ENCODE assay signal across 27 cellular contexts in genomic region chr17:17153709-17154108, GRCh38. TPM values are rescaled to one million over a fixed set of nuclear protein-coding genes. Genes with fewer than 3 reads are reported as not detected.
DNase-seq lines count a peak whose midpoint lies in the region; ATAC-seq and TF ChIP-seq lines count a peak whose summit lies in the region.
"Had no signal": no experiment of that assay in that cellular context is flagged by ENCODE, and none has a peak within 500 bp of the region (broad histone marks: within the 10 kb centered on the region; RNA-seq: fewer than 3 reads in every experiment).

No MANE protein-coding gene starts in this region.

- H4K91ac ChIP-seq in mesenchymal stem cell (ENCODE audit: low read length) = no peak overlapping the region

- H3K27me3 ChIP-seq in CD8-positive, alpha-beta T cell (ENCODE audit: insufficient read depth, low read length) = no peaks in the 10 kb centered on the region
- H3K27me3 ChIP-seq in naive thymus-derived CD4-positive, alpha-beta T cell (ENCODE audit: control insufficient read depth in 2 of 2, insufficient read depth in 2 of 2, low read length in 2 of 2) = no peaks in the 10 kb centered on the region
- no peaks in the 10 kb centered on the region for H3K27me3 ChIP-seq in mesenchymal stem cell (ENCODE audit: control insufficient read depth in 1 of 2, insufficient read depth in 1 of 2, low read length in 2 of 2)
- H3K27me3 ChIP-seq: foreskin keratinocyte, ovary, Peyer's patch, SJSA1 had no signal

- no peak overlapping the region for H3K18ac ChIP-seq in mesenchymal stem cell (ENCODE audit: low read depth in 1 of 2, low read length in 2 of 2)

- no peak overlapping the region for H3K4ac ChIP-seq in mesenchymal stem cell (ENCODE audit: low read depth in 1 of 2, low read length in 2 of 2)

- peaks cover 59% of the 10 kb centered on the region for H3K4me1 Mint-ChIP-seq in activated CD4-positive, alpha-beta T cell treated with anti-CD3 and anti-CD28 coated beads for 36 hours
- peaks cover 23% of the 10 kb centered on the region for H3K4me1 Mint-ChIP-seq in CD8-positive, alpha-beta T cell (ENCODE audit: low read depth)
- H3K4me1 Mint-ChIP-seq in activated T-helper 1 cell treated with anti-CD3 and anti-CD28 coated beads, Interleukin-12 subunit alpha, Interleukin-12 subunit beta, Interleukin-2, Interleukin-4 antibody, amounts not matched to agents 30 ng/mL and 10 ng/mL and 1 ng/mL, durations not matched to agents 14 hours and 24 hours and 36 hours (ENCODE audit: low read depth) = peaks cover 56% of the 10 kb centered on the region
- H3K4me1 Mint-ChIP-seq in naive thymus-derived CD4-positive, alpha-beta T cell = peaks cover 32 to 49% (median 42%) of the 10 kb centered on the region in 7 donors
- H3K4me1 Mint-ChIP-seq: GM23338 had no signal

- H3K9ac ChIP-seq in mesenchymal stem cell (ENCODE audit: low read length) = no peak overlapping the region

- CTCF ChIA-PET in activated CD4-positive, alpha-beta T cell treated with anti-CD3 and anti-CD28 coated beads for 36 hours (lab: Charles Lee) = interaction anchor here (0.6 to 1.3 kb wide), 2 partner anchors 12 to 202 kb away, joined by 3 read pairs; no protein-coding TSS in a partner anchor
- CTCF ChIA-PET in CD8-positive, alpha-beta T cell (lab: Charles Lee) = interaction anchor here (0.6 to 0.7 kb wide), 2 partner anchors 13 to 32 kb away, joined by 3 to 4 read pairs; no protein-coding TSS in a partner anchor
- CTCF ChIA-PET in naive thymus-derived CD4-positive, alpha-beta T cell (lab: Charles Lee) = no interaction called here

- H2BK15ac ChIP-seq in mesenchymal stem cell (ENCODE audit: low read depth, poor library complexity, severe bottlenecking) = no peak overlapping the region

- no peak overlapping the region for H2BK5ac ChIP-seq in mesenchymal stem cell (ENCODE audit: low read depth, low read length, poor library complexity, severe bottlenecking)

- H2AFZ ChIP-seq in mesenchymal stem cell (ENCODE audit: low read depth, low read length) = no peak overlapping the region
- H2AFZ ChIP-seq: GM23338 had no signal

- no peak overlapping the region for H3K27ac ChIP-seq in CD8-positive, alpha-beta T cell (ENCODE audit: low read depth, low read length)
- peak overlapping the region; percentile 52 for H3K27ac ChIP-seq in naive thymus-derived CD4-positive, alpha-beta T cell (ENCODE audit: low read depth, low read length)
- no peak overlapping the region for H3K27ac ChIP-seq in mesenchymal stem cell (ENCODE audit: low read length, poor library complexity, severe bottlenecking)
- H3K27ac ChIP-seq: foreskin keratinocyte, ovary, Peyer's patch, SJSA1 had no signal

- peaks cover 37% of the 10 kb centered on the region for H3K36me3 ChIP-seq in CD8-positive, alpha-beta T cell (ENCODE audit: insufficient read depth, low read length)
- peaks cover 4 to 70% (median 18%) of the 10 kb centered on the region in 3 experiments for H3K36me3 ChIP-seq in naive thymus-derived CD4-positive, alpha-beta T cell (ENCODE audit: control insufficient read depth in 2 of 3, insufficient read depth in 3 of 3, low read length in 3 of 3)
- peaks cover 56 to 68% of the 10 kb centered on the region in 2 experiments for H3K36me3 ChIP-seq in mesenchymal stem cell (ENCODE audit: control insufficient read depth in 1 of 2, insufficient read depth in 2 of 2, low read depth in 1 of 2, low read length in 2 of 2)
- H3K36me3 ChIP-seq: ovary had no signal

- H3K27me3 Mint-ChIP-seq in activated CD4-positive, alpha-beta T cell treated with anti-CD3 and anti-CD28 coated beads for 36 hours = no peaks in the 10 kb centered on the region
- H3K27me3 Mint-ChIP-seq in CD8-positive, alpha-beta T cell (ENCODE audit: low read depth) = no peaks in the 10 kb centered on the region
- H3K27me3 Mint-ChIP-seq in activated T-helper 1 cell treated with anti-CD3 and anti-CD28 coated beads, Interleukin-12 subunit alpha, Interleukin-12 subunit beta, Interleukin-2, Interleukin-4 antibody, amounts not matched to agents 30 ng/mL and 10 ng/mL and 1 ng/mL, durations not matched to agents 14 hours and 24 hours and 36 hours (ENCODE audit: insufficient read depth) = no peaks in the 10 kb centered on the region
- H3K27me3 Mint-ChIP-seq in naive thymus-derived CD4-positive, alpha-beta T cell = no peaks in the 10 kb centered on the region
- H3K27me3 Mint-ChIP-seq: activated CD8-positive, alpha-beta T cell treated with anti-CD3 and anti-CD28 coated beads for 36 hours; memory B cell had no signal

- H3K4me3 Mint-ChIP-seq in activated CD4-positive, alpha-beta T cell treated with anti-CD3 and anti-CD28 coated beads for 36 hours = no peak overlapping the region
- no peak overlapping the region for H3K4me3 Mint-ChIP-seq in CD8-positive, alpha-beta T cell
- H3K4me3 Mint-ChIP-seq in activated T-helper 1 cell treated with anti-CD3 and anti-CD28 coated beads, Interleukin-12 subunit alpha, Interleukin-12 subunit beta, Interleukin-2, Interleukin-4 antibody, amounts not matched to agents 30 ng/mL and 10 ng/mL and 1 ng/mL, durations not matched to agents 14 hours and 24 hours and 36 hours = peak overlapping the region; percentile 37
- H3K4me3 Mint-ChIP-seq in naive thymus-derived CD4-positive, alpha-beta T cell = peak overlapping the region in 6 of 10 donors; percentile 28 to 66 (median 58)
- H3K4me3 Mint-ChIP-seq: activated CD8-positive, alpha-beta T cell treated with anti-CD3 and anti-CD28 coated beads for 36 hours; activated T-cell treated with anti-CD3 and anti-CD28 coated beads, Interleukin-2, amount 50 U/mL, for 4 hours; GM23338; memory B cell had no signal

- peaks cover 15% of the 10 kb centered on the region for H3K79me1 ChIP-seq in mesenchymal stem cell (replicated peaks; ENCODE audit: low read length, poor library complexity, severe bottlenecking)

- WGBS in mesenchymal stem cell = 93% methylated on average over 7 of the region's 7 CpGs

- H2AK5ac ChIP-seq in mesenchymal stem cell (ENCODE audit: low read length, severe bottlenecking) = no peak overlapping the region

- POLR2A ChIA-PET in activated CD4-positive, alpha-beta T cell treated with anti-CD3 and anti-CD28 coated beads for 36 hours (lab: Charles Lee) = no interaction called here
- POLR2A ChIA-PET in CD8-positive, alpha-beta T cell (lab: Charles Lee) = no interaction called here
- POLR2A ChIA-PET in naive thymus-derived CD4-positive, alpha-beta T cell (lab: Charles Lee) = interaction anchor here (1.0 to 1.4 kb wide), 3 partner anchors 9 to 29 kb away, joined by 3 to 5 read pairs (median 4); no protein-coding TSS in a partner anchor

- no peak overlapping the region for H2BK12ac ChIP-seq in mesenchymal stem cell (ENCODE audit: low read length in 2 of 2)

- H3K23ac ChIP-seq in mesenchymal stem cell (ENCODE audit: low read length in 2 of 2) = no peak overlapping the region

- no peak for TF ChIP-seq CTCF in CD8-positive, alpha-beta T cell (IDR thresholded peaks at IDR 0.05)

- no peak overlapping the region for H3K14ac ChIP-seq in mesenchymal stem cell (ENCODE audit: low read length in 2 of 2)

- H2BK120ac ChIP-seq in mesenchymal stem cell (ENCODE audit: low read depth, low read length) = no peak overlapping the region

- H3K36me3 Mint-ChIP-seq in activated CD4-positive, alpha-beta T cell treated with anti-CD3 and anti-CD28 coated beads for 36 hours (ENCODE audit: low read depth) = peaks cover 46% of the 10 kb centered on the region
- peaks cover 86% of the 10 kb centered on the region for H3K36me3 Mint-ChIP-seq in CD8-positive, alpha-beta T cell
- H3K36me3 Mint-ChIP-seq in activated T-helper 1 cell treated with anti-CD3 and anti-CD28 coated beads, Interleukin-12 subunit alpha, Interleukin-12 subunit beta, Interleukin-2, Interleukin-4 antibody, amounts not matched to agents 30 ng/mL and 10 ng/mL and 1 ng/mL, durations not matched to agents 14 hours and 24 hours and 36 hours (ENCODE audit: low read depth) = peaks cover 43% of the 10 kb centered on the region
- H3K36me3 Mint-ChIP-seq in naive thymus-derived CD4-positive, alpha-beta T cell = peaks cover 11 to 48% (median 23%) of the 10 kb centered on the region in 5 donors

- intact Hi-C loops in activated CD4-positive, alpha-beta T cell treated with anti-CD3 and anti-CD28 coated beads for 36 hours (cut with DNase I, micrococcal nuclease) = loop anchor here in 1 of 2 experiments (5.0 kb wide), 1 partner anchor 54 kb away; the partner anchor contains the start of gene PLD6
- intact Hi-C loops in CD8-positive, alpha-beta T cell (cut with DNase I, micrococcal nuclease) = loop anchor here in 1 of 2 experiments (2.0 kb wide), 1 partner anchor 83 kb away; the partner anchor contains the start of gene FLCN
- intact Hi-C loops in activated T-helper 1 cell treated with anti-CD3 and anti-CD28 coated beads, Interleukin-12 subunit alpha, Interleukin-12 subunit beta, Interleukin-2, Interleukin-4 antibody, amounts not matched to agents 30 ng/mL and 10 ng/mL and 1 ng/mL, durations not matched to agents 14 hours and 24 hours and 36 hours (cut with micrococcal nuclease) = no loop called here
- intact Hi-C loops in naive thymus-derived CD4-positive, alpha-beta T cell (cut with micrococcal nuclease) = loop anchor here in 1 of 2 donors (10.0 kb wide), 1 partner anchor 51 kb away; the partner anchor contains the start of gene PLD6

- no peaks in the 10 kb centered on the region for H3K9me3 ChIP-seq in CD8-positive, alpha-beta T cell (ENCODE audit: low read length)
- no peaks in the 10 kb centered on the region for H3K9me3 ChIP-seq in naive thymus-derived CD4-positive, alpha-beta T cell (ENCODE audit: control insufficient read depth in 2 of 3, low read length in 3 of 3)
- no peaks in the 10 kb centered on the region for H3K9me3 ChIP-seq in mesenchymal stem cell (ENCODE audit: control insufficient read depth, low read length)
- H3K9me3 ChIP-seq: ovary, Peyer's patch, SJSA1 had no signal

- H3K4me3 ChIP-seq in CD8-positive, alpha-beta T cell (ENCODE audit: low read depth, low read length) = no peak overlapping the region
- H3K4me3 ChIP-seq in naive thymus-derived CD4-positive, alpha-beta T cell (ENCODE audit: low read length) = no peak overlapping the region
- H3K4me3 ChIP-seq in mesenchymal stem cell (ENCODE audit: insufficient read depth in 1 of 2, low read depth in 1 of 2, low read length in 2 of 2) = no peak overlapping the region
- H3K4me3 ChIP-seq: GM23338, ovary, Peyer's patch, SJSA1 had no signal

- H3K27ac Mint-ChIP-seq in activated CD4-positive, alpha-beta T cell treated with anti-CD3 and anti-CD28 coated beads for 36 hours = peak overlapping the region; percentile 56
- peak overlapping the region; percentile 79 for H3K27ac Mint-ChIP-seq in CD8-positive, alpha-beta T cell
- peak overlapping the region; percentile 5 for H3K27ac Mint-ChIP-seq in activated T-helper 1 cell treated with anti-CD3 and anti-CD28 coated beads, Interleukin-12 subunit alpha, Interleukin-12 subunit beta, Interleukin-2, Interleukin-4 antibody, amounts not matched to agents 30 ng/mL and 10 ng/mL and 1 ng/mL, durations not matched to agents 14 hours and 24 hours and 36 hours
- H3K27ac Mint-ChIP-seq in naive thymus-derived CD4-positive, alpha-beta T cell = peak overlapping the region; percentile 52 to 95 (median 71)
- H3K27ac Mint-ChIP-seq: GM23338, memory B cell had no signal

- no peak overlapping the region for H4K8ac ChIP-seq in mesenchymal stem cell (ENCODE audit: low read length)

- ATAC-seq in activated CD4-positive, alpha-beta T cell treated with anti-CD3 and anti-CD28 coated beads for 36 hours = no peak
- ATAC-seq in CD8-positive, alpha-beta T cell = no peak
- no peak for ATAC-seq in naive thymus-derived CD4-positive, alpha-beta T cell
- ATAC-seq in HG03439 (IDR thresholded peaks at IDR 0.05; ENCODE audit: unreplicated experiment) (no peak), HG03280 (IDR thresholded peaks at IDR 0.05; ENCODE audit: unreplicated experiment) (no peak)
- ATAC-seq: activated CD8-positive, alpha-beta T cell treated with anti-CD3 and anti-CD28 coated beads for 36 hours; activated T-cell treated with anti-CD3 and anti-CD28 coated beads, Interleukin-2, amount 50 U/mL, for 4 hours; foreskin keratinocyte; GM23338; left cardiac atrium had no signal

- H3K4me1 ChIP-seq in CD8-positive, alpha-beta T cell (ENCODE audit: insufficient read depth, low read length) = peaks cover 5% of the 10 kb centered on the region
- H3K4me1 ChIP-seq in naive thymus-derived CD4-positive, alpha-beta T cell (ENCODE audit: control insufficient read depth in 2 of 2, insufficient read depth in 2 of 2, low read length in 2 of 2) = peaks cover 13 to 40% of the 10 kb centered on the region in 2 donors
- H3K4me1 ChIP-seq in mesenchymal stem cell (ENCODE audit: control insufficient read depth, insufficient read depth, low read depth, low read length) = peaks cover 48% of the 10 kb centered on the region
- H3K4me1 ChIP-seq: Peyer's patch had no signal

- DNase-seq in activated CD4-positive, alpha-beta T cell treated with anti-CD3 and anti-CD28 coated beads for 36 hours = no peak
- DNase-seq in activated CD4-positive, alpha-beta T cell treated with anti-CD3 and anti-CD28 coated beads, Interleukin-2, amount 50 U/mL, for 48 hours = no peak
- no peak for DNase-seq in CD8-positive, alpha-beta T cell
- DNase-seq in activated T-helper 1 cell treated with anti-CD3 and anti-CD28 coated beads, Interleukin-12 subunit alpha, Interleukin-12 subunit beta, Interleukin-2, Interleukin-4 antibody, amounts not matched to agents 30 ng/mL and 10 ng/mL and 1 ng/mL, durations not matched to agents 14 hours and 24 hours and 36 hours (ENCODE audit: low spot score) = no peak
- peak in 1 of 9 donors; percentile 15 for DNase-seq in naive thymus-derived CD4-positive, alpha-beta T cell
- no peak for DNase-seq in mesenchymal stem cell
- DNase-seq: 8988T; activated CD8-positive, alpha-beta T cell treated with anti-CD3 and anti-CD28 coated beads for 36 hours; activated naive CD4-positive, alpha-beta T cell treated with anti-CD3 and anti-CD28 coated beads, Interleukin-2, amount 50 U/mL, for 16 hours; activated T-cell treated with anti-CD3 and anti-CD28 coated beads, Interleukin-2, amount 50 U/mL, for 4 hours; AML-193; COR-L47; DMS79; foreskin keratinocyte; GF-D8; left cardiac atrium; NCI-H526 treated with DMSO at 0.1 percent for 48 hours; ovary; Peyer's patch; retina; small intestine; stimulated activated CD4-positive, alpha-beta T cell treated with anti-CD3 and anti-CD28 coated beads, Interleukin-1b, Interleukin-23, amount 100 ng/mL, for 48 hours had no signal

- no peak overlapping the region for H3K4me2 ChIP-seq in mesenchymal stem cell (ENCODE audit: low read length, poor library complexity, severe bottlenecking)
- H3K4me2 ChIP-seq: GM23338 had no signal

- no peaks in the 10 kb centered on the region for H3K9me3 Mint-ChIP-seq in activated CD4-positive, alpha-beta T cell treated with anti-CD3 and anti-CD28 coated beads for 36 hours (ENCODE audit: low read depth)
- H3K9me3 Mint-ChIP-seq in CD8-positive, alpha-beta T cell = no peaks in the 10 kb centered on the region
- no peaks in the 10 kb centered on the region for H3K9me3 Mint-ChIP-seq in activated T-helper 1 cell treated with anti-CD3 and anti-CD28 coated beads, Interleukin-12 subunit alpha, Interleukin-12 subunit beta, Interleukin-2, Interleukin-4 antibody, amounts not matched to agents 30 ng/mL and 10 ng/mL and 1 ng/mL, durations not matched to agents 14 hours and 24 hours and 36 hours
- H3K9me3 Mint-ChIP-seq in naive thymus-derived CD4-positive, alpha-beta T cell = no peaks in the 10 kb centered on the region
- H3K9me3 Mint-ChIP-seq: activated CD8-positive, alpha-beta T cell treated with anti-CD3 and anti-CD28 coated beads for 36 hours; activated T-cell treated with anti-CD3 and anti-CD28 coated beads, Interleukin-2, amount 50 U/mL, for 4 hours; GM23338; memory B cell had no signal

RNA-seq across cellular contexts. Expression of gene PLD6, which starts 52.4 kb away (rescaled TPM):
- 1 to 10 TPM; 8.3 to 9.9 TPM for total RNA-seq in activated CD4-positive, alpha-beta T cell treated with anti-CD3 and anti-CD28 coated beads for 36 hours
- 1 to 10 TPM; 3.2 to 3.3 TPM for total RNA-seq in CD8-positive, alpha-beta T cell
- 18.5 and 20.5 TPM in 2 replicates for total RNA-seq in activated T-helper 1 cell treated with anti-CD3 and anti-CD28 coated beads, Interleukin-12 subunit alpha, Interleukin-12 subunit beta, Interleukin-2, Interleukin-4 antibody, amounts not matched to agents 30 ng/mL and 10 ng/mL and 1 ng/mL, durations not matched to agents 14 hours and 24 hours and 36 hours
- 10 to 100 TPM in 3 of 5 experiments, 1 to 10 TPM in 2; 6.2 to 13.9 (median 12.1) TPM for total RNA-seq in naive thymus-derived CD4-positive, alpha-beta T cell
- polyA plus RNA-seq in naive thymus-derived CD4-positive, alpha-beta T cell = 10 to 100 TPM; 11.0 to 16.4 TPM
- 0.11 TPM for polyA plus RNA-seq in mesenchymal stem cell (2013, experiment 1 of 2)
- 0.05 TPM for polyA plus RNA-seq in mesenchymal stem cell (2013, experiment 2 of 2)
- total RNA-seq: GM23338 had no signal
- polyA plus RNA-seq: GM23338 had no signal

Comparison
In these comparisons a context has a peak if more than half of its experiments do, and no peak if none do; other contexts are left out.
1. H3K27ac Mint-ChIP-seq: peak in every context shown above with its lines; median percentile 79 in CD8-positive, alpha-beta T cell; 71 in naive thymus-derived CD4-positive, alpha-beta T cell; 56 in activated CD4-positive, alpha-beta T cell treated with anti-CD3 and anti-CD28 coated beads for 36 hours; 5 in activated T-helper 1 cell treated with anti-CD3 and anti-CD28 coated beads, Interleukin-12 subunit alpha, Interleukin-12 subunit beta, Interleukin-2, Interleukin-4 antibody, amounts not matched to agents 30 ng/mL and 10 ng/mL and 1 ng/mL, durations not matched to agents 14 hours and 24 hours and 36 hours.
2. H3K4me3 Mint-ChIP-seq: peak in activated T-helper 1 cell treated with anti-CD3 and anti-CD28 coated beads, Interleukin-12 subunit alpha, Interleukin-12 subunit beta, Interleukin-2, Interleukin-4 antibody, amounts not matched to agents 30 ng/mL and 10 ng/mL and 1 ng/mL, durations not matched to agents 14 hours and 24 hours and 36 hours (single experiment) and naive thymus-derived CD4-positive, alpha-beta T cell (6 of 10); none in activated CD4-positive, alpha-beta T cell treated with anti-CD3 and anti-CD28 coated beads for 36 hours (single experiment) and CD8-positive, alpha-beta T cell (single experiment).